15 cellular contexts compared by ENCODE assay signal in genomic region chr7:114981323-114981722, GRCh38. TPM values are rescaled to one million over a fixed set of nuclear protein-coding genes. Genes with fewer than 3 reads are reported as not detected.
DNase-seq lines count a peak whose midpoint lies in the region; ATAC-seq and FAIRE-seq lines count a peak whose summit lies in the region.
"Had no signal": no experiment of that assay in that cellular context is flagged by ENCODE, and none has a peak within 500 bp of the region (broad histone marks: within the 10 kb centered on the region; RNA-seq: fewer than 3 reads in every experiment).

No MANE protein-coding gene starts in this region.

- H3K27me3 ChIP-seq in CD4-positive, alpha-beta memory T cell (ENCODE audit: insufficient read depth, low read length): no peaks in the 10 kb centered on the region
- H3K27me3 ChIP-seq: ovary had no signal

- intact Hi-C loops in CD4-positive, alpha-beta memory T cell (cut with micrococcal nuclease): no loop called here
- intact Hi-C loops in cardiac septum (cut with DNase I): loop anchor here (10.0 kb wide), 1 partner anchor 233 kb away; no protein-coding TSS in a partner anchor

- H3K36me3 Mint-ChIP-seq in CD4-positive, alpha-beta memory T cell: peaks cover 59 to 62% of the 10 kb centered on the region in 2 donors
- peaks cover 15% of the 10 kb centered on the region for H3K36me3 Mint-ChIP-seq in IgD-negative memory B cell
- peaks cover 43% of the 10 kb centered on the region for H3K36me3 Mint-ChIP-seq in effector memory CD8-positive, alpha-beta T cell (ENCODE audit: insufficient read depth)

- no peak overlapping the region for H3K4me3 ChIP-seq in CD4-positive, alpha-beta memory T cell (ENCODE audit: low read length in 2 of 2)
- H3K4me3 ChIP-seq: ovary had no signal

- H3K27ac Mint-ChIP-seq in CD4-positive, alpha-beta memory T cell: peak overlapping the region in 6 of 7 donors; percentile 12 to 77 (median 60)
- peak overlapping the region in 2 of 3 donors; percentile 22 to 77 for H3K27ac Mint-ChIP-seq in IgD-negative memory B cell
- peak overlapping the region; percentile 81 to 88 for H3K27ac Mint-ChIP-seq in effector memory CD8-positive, alpha-beta T cell

- no peak for DNase-seq in CD4-positive, alpha-beta memory T cell
- no peak for DNase-seq in effector memory CD8-positive, alpha-beta T cell
- DNase-seq in cardiac septum (ENCODE audit: low spot score) (no peak), midbrain (lab: John Stamatoyannopoulos, UW) (no peak)
- DNase-seq: GF-D8; HCEC 1CT; left colon; NCI-H1417 treated with DMSO at 0.1 percent for 48 hours; NCI-H2171 treated with DMSO at 0.1 percent for 48 hours; ovary; stimulated activated CD4-positive, alpha-beta T cell treated with anti-CD3 and anti-CD28 coated beads, Interleukin-2, amount 100 ng/mL, for 48 hours had no signal

- peak overlapping the region in 6 of 8 donors; percentile 10 to 76 (median 41) for H3K4me3 Mint-ChIP-seq in CD4-positive, alpha-beta memory T cell
- H3K4me3 Mint-ChIP-seq in IgD-negative memory B cell: peak overlapping the region in 2 of 4 donors; percentile 13 to 33
- H3K4me3 Mint-ChIP-seq in effector memory CD8-positive, alpha-beta T cell: peak overlapping the region in 1 of 2 donors; percentile 21

- H3K4me1 Mint-ChIP-seq in CD4-positive, alpha-beta memory T cell: peaks cover 46 to 82% (median 60%) of the 10 kb centered on the region in 4 donors
- H3K4me1 Mint-ChIP-seq in IgD-negative memory B cell: peaks cover 30 to 44% (median 39%) of the 10 kb centered on the region in 3 donors
- peaks cover 34 to 46% of the 10 kb centered on the region in 2 donors for H3K4me1 Mint-ChIP-seq in effector memory CD8-positive, alpha-beta T cell (ENCODE audit: low read depth in 2 of 2)

- POLR2A ChIA-PET in CD4-positive, alpha-beta memory T cell (lab: Charles Lee; ENCODE audit: partially characterized antibody): no interaction called here

- H3K27me3 Mint-ChIP-seq in CD4-positive, alpha-beta memory T cell: no peaks in the 10 kb centered on the region
- H3K27me3 Mint-ChIP-seq in IgD-negative memory B cell: no peaks in the 10 kb centered on the region
- H3K27me3 Mint-ChIP-seq in effector memory CD8-positive, alpha-beta T cell: no peaks in the 10 kb centered on the region

- no peak overlapping the region for H3K27ac ChIP-seq in CD4-positive, alpha-beta memory T cell (ENCODE audit: low read depth, low read length)
- H3K27ac ChIP-seq: ovary had no signal

- H3K4me1 ChIP-seq in CD4-positive, alpha-beta memory T cell (ENCODE audit: insufficient read depth, low read length): peaks cover 63% of the 10 kb centered on the region

- H3K9me3 Mint-ChIP-seq in CD4-positive, alpha-beta memory T cell: no peaks in the 10 kb centered on the region
- H3K9me3 Mint-ChIP-seq in IgD-negative memory B cell: no peaks in the 10 kb centered on the region
- H3K9me3 Mint-ChIP-seq in effector memory CD8-positive, alpha-beta T cell: no peaks in the 10 kb centered on the region

- peak; percentile 73 for ATAC-seq in effector memory CD8-positive, alpha-beta T cell (replicated peaks)
- no peak for ATAC-seq in GM18520 (IDR thresholded peaks at IDR 0.05; ENCODE audit: unreplicated experiment)
- ATAC-seq: left colon had no signal

- no peaks in the 10 kb centered on the region for H3K9me3 ChIP-seq in CD4-positive, alpha-beta memory T cell (ENCODE audit: control insufficient read depth in 1 of 2, low read length in 2 of 2)
- H3K9me3 ChIP-seq: ovary had no signal

- peak; percentile 63 for FAIRE-seq in A204.1 (lab: Jason Lieb, UNC)

- CTCF ChIA-PET in CD4-positive, alpha-beta memory T cell (lab: Charles Lee; ENCODE audit: partially characterized antibody): no interaction called here

- peaks cover 5% of the 10 kb centered on the region for H3K36me3 ChIP-seq in CD4-positive, alpha-beta memory T cell (ENCODE audit: insufficient read depth, low read length)
- H3K36me3 ChIP-seq: ovary had no signal

RNA-seq across cellular contexts. Expression of gene MDFIC, which starts 59.4 kb away (rescaled TPM):
- total RNA-seq in CD4-positive, alpha-beta memory T cell: 10 to 100 TPM; 68.1 to 78.0 TPM
- polyA plus RNA-seq in CD4-positive, alpha-beta memory T cell: 100 to 1,000 TPM; 180 to 194 TPM
- 55.1 TPM for polyA plus RNA-seq in IgD-negative memory B cell
- 49.8 TPM for total RNA-seq in cardiac septum
- total RNA-seq: HT-29 had no signal
